In the genomic region with DNA sequence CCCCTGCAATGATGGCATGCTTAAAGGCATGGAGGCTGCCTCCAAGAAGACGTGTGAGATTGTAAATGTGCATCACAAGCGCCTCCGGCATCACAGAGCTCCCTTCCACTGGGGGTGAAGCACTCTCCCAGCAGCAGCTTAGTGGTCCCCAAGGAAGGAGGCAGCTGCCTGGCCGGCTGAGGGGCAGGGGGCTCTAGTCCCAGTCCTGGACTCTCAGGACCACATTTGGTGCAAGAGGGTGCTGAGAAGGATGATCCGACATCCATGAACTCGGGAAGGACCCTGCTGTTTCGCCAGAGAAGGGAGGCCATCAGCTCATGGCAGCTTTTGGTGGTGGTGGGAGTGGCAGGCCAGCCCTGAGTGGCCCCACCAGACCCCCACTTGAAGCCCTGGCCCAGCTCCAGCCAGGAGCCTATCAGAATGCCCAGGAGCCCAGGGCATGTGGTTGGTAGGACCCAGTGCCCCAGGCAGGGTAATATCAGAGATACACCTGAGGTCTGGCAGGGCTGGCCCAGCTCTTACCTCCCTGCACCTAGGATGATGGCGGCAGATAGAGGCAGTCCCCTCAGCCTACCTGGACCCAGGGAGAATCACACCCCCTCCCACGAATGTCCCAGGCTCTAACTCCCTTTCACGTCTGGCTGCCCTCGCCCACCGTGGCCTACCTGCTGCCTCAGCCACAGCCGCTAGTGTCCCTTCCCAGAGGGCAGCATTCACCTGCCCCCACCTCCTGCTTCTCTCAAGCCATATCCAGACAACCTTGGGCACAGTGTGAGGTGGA, we compare ENCODE assay signal across 25 cellular contexts. TPM values are rescaled to one million over a fixed set of nuclear protein-coding genes. Genes with fewer than 3 reads are reported as not detected.
DNase-seq lines count a peak whose midpoint lies in the region; ATAC-seq and TF ChIP-seq lines count a peak whose summit lies in the region.
"Had no signal": no experiment of that assay in that cellular context is flagged by ENCODE, and none has a peak within 500 bp of the region (broad histone marks: within the 10 kb centered on the region; RNA-seq: fewer than 3 reads in every experiment).

No MANE protein-coding gene starts in this region.

- no peak overlapping the region for H3K4me3 ChIP-seq in Peyer's patch
- H3K4me3 ChIP-seq: esophagus squamous epithelium, hepatocyte, left ventricle myocardium inferior, tibial nerve had no signal

- peak; percentile 55 for DNase-seq in activated CD8-positive, alpha-beta memory T cell treated with anti-CD3 and anti-CD28 coated beads for 24 hours
- no peak for DNase-seq in activated CD8-positive, alpha-beta memory T cell treated with anti-CD3 and anti-CD28 coated beads, Interleukin-2, amount 50 U/mL, for 4 hours
- DNase-seq in Peyer's patch (peak in 2 of 3 donors; percentile 22 to 36), left lobe of liver (ENCODE audit: low spot score) (peak; percentile 33), sciatic nerve (ENCODE audit: low spot score) (peak; percentile 53), hypothalamus (lab: John Stamatoyannopoulos, UW) (no peak)
- DNase-seq: activated CD4-positive, alpha-beta T cell treated with anti-CD3 and anti-CD28 coated beads, Interleukin-2, amount 50 U/mL, for 1 hour; activated naive CD4-positive, alpha-beta T cell; esophagus squamous epithelium; left ventricle myocardium inferior; NCI-H1048; NCI-H187 treated with DMSO at 0.1 percent for 48 hours; NCI-H226; RPMI8226; stimulated activated CD4-positive, alpha-beta T cell treated with anti-CD3 and anti-CD28 coated beads, Interleukin-12 subunit alpha, Interleukin-12 subunit beta, amount 100 ng/mL, for 4 hours; WERI-Rb-1 had no signal

- H3K9me3 ChIP-seq in Peyer's patch = no peaks in the 10 kb centered on the region
- H3K9me3 ChIP-seq: esophagus squamous epithelium, tibial nerve had no signal

- no peak for TF ChIP-seq POLR2A in Peyer's patch (IDR thresholded peaks at IDR 0.05)

- no peaks in the 10 kb centered on the region for H3K36me3 ChIP-seq in Peyer's patch
- H3K36me3 ChIP-seq: esophagus squamous epithelium, left ventricle myocardium inferior, tibial nerve, WERI-Rb-1 had no signal

- peaks cover 0 to 4% of the 10 kb centered on the region in 2 donors for H3K27me3 ChIP-seq in Peyer's patch

- no peak overlapping the region for H3K27ac ChIP-seq in Peyer's patch
- H3K27ac ChIP-seq: 22Rv1, esophagus squamous epithelium, hepatocyte, left ventricle myocardium inferior, tibial nerve, WERI-Rb-1 had no signal

- peaks cover 0 to 29% (median 18%) of the 10 kb centered on the region in 4 donors for H3K4me1 ChIP-seq in Peyer's patch

- no peak for ATAC-seq in left lobe of liver
- ATAC-seq in sciatic nerve = no peak
- no peak for ATAC-seq in GM21576 (IDR thresholded peaks at IDR 0.05; ENCODE audit: unreplicated experiment)
- no peak for ATAC-seq in HG02938 (IDR thresholded peaks at IDR 0.05; ENCODE audit: unreplicated experiment)
- ATAC-seq: HCT116; stimulated activated naive CD8-positive, alpha-beta T cell treated with anti-CD3 and anti-CD28 coated beads, Interleukin-15, amount 100 ng/mL, for 72 hours had no signal

- TF ChIP-seq CTCF in Peyer's patch (IDR thresholded peaks at IDR 0.05) = no peak

- intact Hi-C loops in sciatic nerve (cut with DNase I) = loop anchor here (5.0 kb wide), 1 partner anchor 183 kb away; no protein-coding TSS in a partner anchor

RNA-seq across cellular contexts. Expression of a gene that starts 2.4 kb away (rescaled TPM):
- total RNA-seq in Peyer's patch (1 to 10 TPM in 3 of 4 donors, under 1 TPM in 1; 0.83 to 3.5 (median 2.6) TPM), left lobe of liver (0.05 TPM), sciatic nerve (11.4 TPM)

RNA-seq across cellular contexts. Expression of a gene that starts 56.7 kb away (rescaled TPM):
- total RNA-seq in Peyer's patch = not detected
- not detected for total RNA-seq in left lobe of liver
- total RNA-seq in sciatic nerve = not detected
- total RNA-seq: frontal cortex, left ventricle myocardium inferior, LHCN-M2, tibial nerve had no signal

Comparison
In these comparisons a context has a peak if more than half of its experiments do, and no peak if none do; other contexts are left out.
1. DNase-seq: peak in activated CD8-positive, alpha-beta memory T cell treated with anti-CD3 and anti-CD28 coated beads for 24 hours (single experiment), Peyer's patch (2 of 3), left lobe of liver (single experiment) and sciatic nerve (single experiment); none in activated CD8-positive, alpha-beta memory T cell treated with anti-CD3 and anti-CD28 coated beads, Interleukin-2, amount 50 U/mL, for 4 hours (single experiment) and hypothalamus (0 of 51).